ENCODE assay signal across 1 cellular context in genomic region chr7:112638675-112639400, GRCh38.
TF ChIP-seq lines count a peak whose summit lies in the region.

No MANE protein-coding gene starts in this region.

TF ChIP-seq in GM23338, 12 proteins besides CTCF, POLR2A, EP300 and RAD21 (continued from another document):
- TF ChIP-seq REST (IDR thresholded peaks at IDR 0.05; ENCODE audit: unreplicated experiment) = no peak
- no peak for TF ChIP-seq JUNB (IDR thresholded peaks at IDR 0.05; ENCODE audit: unreplicated experiment)
- no peak for TF ChIP-seq EZH2 (IDR thresholded peaks at IDR 0.05; ENCODE audit: low read depth, unreplicated experiment)
- TF ChIP-seq ZNF114 (CRISPR knock-in tag; IDR thresholded peaks at IDR 0.05) = no peak
- no peak for TF ChIP-seq ZNF331 (CRISPR knock-in tag; IDR thresholded peaks at IDR 0.05; ENCODE audit: low read depth)
- TF ChIP-seq NANOG (IDR thresholded peaks at IDR 0.05; ENCODE audit: borderline replicate concordance) = no peak
